In genomic region chr14:57392830-57393229, GRCh38 we compare ENCODE assay signal across 12 cellular contexts. TPM values are rescaled to one million over a fixed set of nuclear protein-coding genes. Genes with fewer than 3 reads are reported as not detected.
DNase-seq lines count a peak whose midpoint lies in the region; ATAC-seq, FAIRE-seq and TF ChIP-seq lines count a peak whose summit lies in the region.
"Had no signal": no experiment of that assay in that cellular context is flagged by ENCODE, and none has a peak within 500 bp of the region (broad histone marks: within the 10 kb centered on the region; RNA-seq: fewer than 3 reads in every experiment).

No MANE protein-coding gene starts in this region.

- no peak for ATAC-seq in activated naive CD8-positive, alpha-beta T cell treated with anti-CD3 and anti-CD28 coated beads, Interleukin-2, amount 50 U/mL, for 24 hours
- ATAC-seq in lower lobe of right lung (no peak), GM21381 (IDR thresholded peaks at IDR 0.05; ENCODE audit: unreplicated experiment) (no peak)
- ATAC-seq: left ventricle myocardium superior had no signal

- peaks cover 10% of the 10 kb centered on the region for H3K4me1 ChIP-seq in A673 (ENCODE audit: insufficient read depth, low read length, poor library complexity, severe bottlenecking)
- H3K4me1 ChIP-seq in HEK293 (ENCODE audit: control insufficient read depth, insufficient read depth, low read length) = peaks cover 12% of the 10 kb centered on the region
- H3K4me1 ChIP-seq in lower lobe of right lung = peaks cover 35% of the 10 kb centered on the region

- H3K36me3 Mint-ChIP-seq in activated naive CD8-positive, alpha-beta T cell treated with anti-CD3 and anti-CD28 coated beads, Interleukin-2, amount 50 U/mL, for 24 hours (ENCODE audit: low read depth) = peaks cover 36% of the 10 kb centered on the region

- CTCF ChIA-PET in A673 (lab: Charles Lee) = no interaction called here
- CTCF ChIA-PET in HEK293 (lab: Yijun Ruan, JAX) = interaction anchor here (0.7 to 1.3 kb wide), 3 partner anchors 99 to 919 kb away, joined by 3 to 4 read pairs (median 4); no protein-coding TSS in a partner anchor

- H3K9me3 ChIP-seq in A673 (ENCODE audit: low read depth, low read length, poor library complexity, severe bottlenecking) = no peaks in the 10 kb centered on the region
- H3K9me3 ChIP-seq in HEK293 (ENCODE audit: control insufficient read depth, insufficient read depth, low read depth, low read length) = no peaks in the 10 kb centered on the region
- no peaks in the 10 kb centered on the region for H3K9me3 ChIP-seq in lower lobe of right lung

- H3K9me3 Mint-ChIP-seq in activated naive CD8-positive, alpha-beta T cell treated with anti-CD3 and anti-CD28 coated beads, Interleukin-2, amount 50 U/mL, for 24 hours = no peaks in the 10 kb centered on the region

- intact Hi-C loops in A673 (cut with micrococcal nuclease; ENCODE audit: unreplicated experiment) (no loop called here), lower lobe of right lung (cut with DNase I) (no loop called here)

- no peak for FAIRE-seq in frontal cortex (lab: Jason Lieb, UNC)

- POLR2A ChIA-PET in A673 (lab: Charles Lee; ENCODE audit: low non-redundant PET) (no interaction called here), HEK293 (lab: Yijun Ruan, JAX) (no interaction called here)

- H3K4me1 Mint-ChIP-seq in activated naive CD8-positive, alpha-beta T cell treated with anti-CD3 and anti-CD28 coated beads, Interleukin-2, amount 50 U/mL, for 24 hours = peaks cover 42% of the 10 kb centered on the region

- H3K27me3 ChIP-seq in A673 (replicated peaks; ENCODE audit: insufficient read depth, low read depth, low read length, poor library complexity) = no peaks in the 10 kb centered on the region
- H3K27me3 ChIP-seq in lower lobe of right lung (ENCODE audit: low read depth) = no peaks in the 10 kb centered on the region
- H3K27me3 ChIP-seq: brain microvascular endothelial cell had no signal

- DNase-seq in A673 (ENCODE audit: low spot score) (no peak), lower lobe of right lung (no peak), COR-L47 (lab: John Stamatoyannopoulos, UW) (no peak), islet precursor cell (no peak), frontal cortex (ENCODE audit: low spot score in 2 of 2) (no peak)
- DNase-seq in activated naive CD8-positive, alpha-beta T cell treated with anti-CD3 and anti-CD28 coated beads, Interleukin-2, amount 50 U/mL, for 24 hours = no peak
- DNase-seq: brain microvascular endothelial cell, DMS53, left ventricle myocardium superior, NCI-H1436 treated with DMSO at 0.1 percent for 48 hours had no signal

- H3K4me3 Mint-ChIP-seq in activated naive CD8-positive, alpha-beta T cell treated with anti-CD3 and anti-CD28 coated beads, Interleukin-2, amount 50 U/mL, for 24 hours = peak overlapping the region; percentile 88

- no peak overlapping the region for H3K27ac ChIP-seq in A673 (ENCODE audit: low read depth, low read length, poor library complexity, severe bottlenecking)
- H3K27ac ChIP-seq in HEK293 (ENCODE audit: extremely low read depth, low read depth, low read length) = no peak overlapping the region
- H3K27ac ChIP-seq in lower lobe of right lung = no peak overlapping the region
- H3K27ac ChIP-seq: brain microvascular endothelial cell had no signal

- H3K4me3 ChIP-seq in A673 (ENCODE audit: low read depth, low read length, poor library complexity, severe bottlenecking) = peak overlapping the region; percentile 87
- peak overlapping the region; percentile 94 for H3K4me3 ChIP-seq in HEK293 (ENCODE audit: low read depth, low read length)
- H3K4me3 ChIP-seq in lower lobe of right lung = peak overlapping the region; percentile 90

- H3K27me3 Mint-ChIP-seq in activated naive CD8-positive, alpha-beta T cell treated with anti-CD3 and anti-CD28 coated beads, Interleukin-2, amount 50 U/mL, for 24 hours = no peaks in the 10 kb centered on the region

- no peak overlapping the region for H3K27ac Mint-ChIP-seq in activated naive CD8-positive, alpha-beta T cell treated with anti-CD3 and anti-CD28 coated beads, Interleukin-2, amount 50 U/mL, for 24 hours

- H3K36me3 ChIP-seq in A673 (ENCODE audit: insufficient read depth, low read length, poor library complexity, severe bottlenecking) (peaks cover 31% of the 10 kb centered on the region), HEK293 (ENCODE audit: control insufficient read depth in 2 of 2, insufficient read depth in 1 of 2, low read length in 2 of 2) (peaks cover 17 to 29% of the 10 kb centered on the region in 2 experiments), lower lobe of right lung (peaks cover 12% of the 10 kb centered on the region)

- no TSS peak for BruUV-seq in A673 (replicated peaks; lab: Mats Ljungman, UMichigan)

- TF ChIP-seq CTCF in A673 (conservative IDR thresholded peaks at IDR 0.05; ENCODE audit: low read depth, low read length) = no peak
- no peak for TF ChIP-seq CTCF in HEK293 (tag by site-specific recombination; IDR thresholded peaks at IDR 0.05)
- no peak for TF ChIP-seq CTCF in lower lobe of right lung (IDR thresholded peaks at IDR 0.05)

TF ChIP-seq in HEK293, 187 proteins besides CTCF, POLR2A, EP300 and RAD21:
- TF ChIP-seq PRDM6 (tag by site-specific recombination; IDR thresholded peaks at IDR 0.05) (peak; percentile 67), ZNF10 (tag by site-specific recombination; IDR thresholded peaks at IDR 0.05) (no peak)

RNA-seq across cellular contexts. Expression of gene NAA30, which starts 2.4 kb away (rescaled TPM):
- total RNA-seq in A673 (2021) = 26.5 and 34.3 TPM in 2 replicates
- 15.5 TPM for total RNA-seq in lower lobe of right lung
- 82.7 TPM for total RNA-seq in frontal cortex
